ENCODE assay signal across 1 cellular context in the genomic region with DNA sequence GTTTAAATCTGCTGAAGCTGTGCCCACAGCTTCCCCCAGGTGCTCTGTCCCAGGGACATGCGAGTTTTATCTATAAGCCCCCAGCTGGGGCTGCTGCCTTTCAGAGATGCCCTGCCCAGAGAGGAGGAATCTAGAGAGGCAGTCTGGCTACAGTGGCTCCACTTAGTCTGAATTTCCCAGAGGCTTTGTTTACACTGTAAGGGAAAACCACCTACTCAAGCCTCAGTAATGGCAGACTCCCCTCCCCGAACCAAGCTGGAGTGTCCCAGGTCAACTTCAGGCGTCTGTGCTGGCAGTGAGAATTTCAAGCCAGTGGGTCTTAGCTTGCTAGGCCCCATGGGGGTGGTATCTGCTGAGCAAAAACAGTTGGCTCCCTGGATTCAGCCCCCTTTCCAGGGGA.
TF ChIP-seq lines count a peak whose summit lies in the region.

No MANE protein-coding gene starts in this region.

TF ChIP-seq in GM23338, 12 proteins besides CTCF, POLR2A, EP300 and RAD21 (continued from another document):
- TF ChIP-seq, protein P1, sequence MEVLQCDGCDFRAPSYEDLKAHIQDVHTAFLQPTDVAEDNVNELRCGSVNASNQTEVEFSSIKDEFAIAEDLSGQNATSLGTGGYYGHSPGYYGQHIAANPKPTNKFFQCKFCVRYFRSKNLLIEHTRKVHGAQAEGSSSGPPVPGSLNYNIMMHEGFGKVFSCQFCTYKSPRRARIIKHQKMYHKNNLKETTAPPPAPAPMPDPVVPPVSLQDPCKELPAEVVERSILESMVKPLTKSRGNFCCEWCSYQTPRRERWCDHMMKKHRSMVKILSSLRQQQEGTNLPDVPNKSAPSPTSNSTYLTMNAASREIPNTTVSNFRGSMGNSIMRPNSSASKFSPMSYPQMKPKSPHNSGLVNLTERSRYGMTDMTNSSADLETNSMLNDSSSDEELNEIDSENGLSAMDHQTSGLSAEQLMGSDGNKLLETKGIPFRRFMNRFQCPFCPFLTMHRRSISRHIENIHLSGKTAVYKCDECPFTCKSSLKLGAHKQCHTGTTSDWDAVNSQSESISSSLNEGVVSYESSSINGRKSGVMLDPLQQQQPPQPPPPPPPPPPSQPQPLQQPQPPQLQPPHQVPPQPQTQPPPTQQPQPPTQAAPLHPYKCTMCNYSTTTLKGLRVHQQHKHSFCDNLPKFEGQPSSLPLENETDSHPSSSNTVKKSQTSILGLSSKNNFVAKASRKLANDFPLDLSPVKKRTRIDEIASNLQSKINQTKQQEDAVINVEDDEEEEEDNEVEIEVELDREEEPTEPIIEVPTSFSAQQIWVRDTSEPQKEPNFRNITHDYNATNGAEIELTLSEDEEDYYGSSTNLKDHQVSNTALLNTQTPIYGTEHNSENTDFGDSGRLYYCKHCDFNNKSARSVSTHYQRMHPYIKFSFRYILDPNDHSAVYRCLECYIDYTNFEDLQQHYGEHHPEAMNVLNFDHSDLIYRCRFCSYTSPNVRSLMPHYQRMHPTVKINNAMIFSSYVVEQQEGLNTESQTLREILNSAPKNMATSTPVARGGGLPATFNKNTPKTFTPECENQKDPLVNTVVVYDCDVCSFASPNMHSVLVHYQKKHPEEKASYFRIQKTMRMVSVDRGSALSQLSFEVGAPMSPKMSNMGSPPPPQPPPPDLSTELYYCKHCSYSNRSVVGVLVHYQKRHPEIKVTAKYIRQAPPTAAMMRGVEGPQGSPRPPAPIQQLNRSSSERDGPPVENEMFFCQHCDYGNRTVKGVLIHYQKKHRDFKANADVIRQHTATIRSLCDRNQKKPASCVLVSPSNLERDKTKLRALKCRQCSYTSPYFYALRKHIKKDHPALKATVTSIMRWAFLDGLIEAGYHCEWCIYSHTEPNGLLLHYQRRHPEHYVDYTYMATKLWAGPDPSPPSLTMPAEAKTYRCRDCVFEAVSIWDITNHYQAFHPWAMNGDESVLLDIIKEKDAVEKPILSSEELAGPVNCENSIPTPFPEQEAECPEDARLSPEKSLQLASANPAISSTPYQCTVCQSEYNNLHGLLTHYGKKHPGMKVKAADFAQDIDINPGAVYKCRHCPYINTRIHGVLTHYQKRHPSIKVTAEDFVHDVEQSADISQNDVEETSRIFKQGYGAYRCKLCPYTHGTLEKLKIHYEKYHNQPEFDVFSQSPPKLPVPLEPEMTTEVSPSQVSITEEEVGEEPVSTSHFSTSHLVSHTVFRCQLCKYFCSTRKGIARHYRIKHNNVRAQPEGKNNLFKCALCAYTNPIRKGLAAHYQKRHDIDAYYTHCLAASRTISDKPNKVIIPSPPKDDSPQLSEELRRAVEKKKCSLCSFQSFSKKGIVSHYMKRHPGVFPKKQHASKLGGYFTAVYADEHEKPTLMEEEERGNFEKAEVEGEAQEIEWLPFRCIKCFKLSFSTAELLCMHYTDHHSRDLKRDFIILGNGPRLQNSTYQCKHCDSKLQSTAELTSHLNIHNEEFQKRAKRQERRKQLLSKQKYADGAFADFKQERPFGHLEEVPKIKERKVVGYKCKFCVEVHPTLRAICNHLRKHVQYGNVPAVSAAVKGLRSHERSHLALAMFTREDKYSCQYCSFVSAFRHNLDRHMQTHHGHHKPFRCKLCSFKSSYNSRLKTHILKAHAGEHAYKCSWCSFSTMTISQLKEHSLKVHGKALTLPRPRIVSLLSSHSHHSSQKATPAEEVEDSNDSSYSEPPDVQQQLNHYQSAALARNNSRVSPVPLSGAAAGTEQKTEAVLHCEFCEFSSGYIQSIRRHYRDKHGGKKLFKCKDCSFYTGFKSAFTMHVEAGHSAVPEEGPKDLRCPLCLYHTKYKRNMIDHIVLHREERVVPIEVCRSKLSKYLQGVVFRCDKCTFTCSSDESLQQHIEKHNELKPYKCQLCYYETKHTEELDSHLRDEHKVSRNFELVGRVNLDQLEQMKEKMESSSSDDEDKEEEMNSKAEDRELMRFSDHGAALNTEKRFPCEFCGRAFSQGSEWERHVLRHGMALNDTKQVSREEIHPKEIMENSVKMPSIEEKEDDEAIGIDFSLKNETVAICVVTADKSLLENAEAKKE (CRISPR knock-in tag; IDR thresholded peaks at IDR 0.05), result no peak
